30 cellular contexts compared by ENCODE assay signal in genomic region chr2:221334466-221334865, GRCh38.
DNase-seq lines count a peak whose midpoint lies in the region; ATAC-seq, FAIRE-seq and TF ChIP-seq lines count a peak whose summit lies in the region.
"Had no signal": no experiment of that assay in that cellular context is flagged by ENCODE, and none has a peak within 500 bp of the region (broad histone marks: within the 10 kb centered on the region; RNA-seq: fewer than 3 reads in every experiment).

No MANE protein-coding gene starts in this region.

- DNase-seq in NCI-H345 treated with DMSO at 0.1 percent for 48 hours (lab: John Stamatoyannopoulos, UW; ENCODE audit: unreplicated experiment) (peak; percentile 7), NCI-H345 (lab: John Stamatoyannopoulos, UW) (no peak), AG20443 (ENCODE audit: low spot score) (peak; percentile 34), SK-N-MC (ENCODE audit: low read depth, low spot score) (peak; percentile 65), nephron progenitor cell (no peak), pancreas (no peak)
- DNase-seq: 8988T; ACHN; CD4-positive, CD25-positive, alpha-beta regulatory T cell; DMS153; DND-41; H9; HFFc6; KBM-7; MG63; NCI-H1048; NCI-H1417; NCI-H1694; NCI-H2029 treated with DMSO at 0.1 percent for 48 hours; NCI-H524 treated with DMSO at 0.1 percent for 48 hours; NCI-H774; SJCRH30; SW 1271 had no signal

- intact Hi-C loops in pancreas (cut with DNase I): no loop called here

- 54 to 60% methylated on average over 5 of the region's 5 CpGs for WGBS in pancreas, 2 donors

- ATAC-seq in HG03095 (IDR thresholded peaks at IDR 0.05; ENCODE audit: unreplicated experiment): no peak
- no peak for ATAC-seq in HG03159 (IDR thresholded peaks at IDR 0.05; ENCODE audit: unreplicated experiment)
- no peak for ATAC-seq in pancreas
- ATAC-seq: GM23338, Right ventricle myocardium inferior had no signal

- H3K27ac Mint-ChIP-seq in nephron progenitor cell: peak overlapping the region; percentile 56
- H3K27ac Mint-ChIP-seq: CD4-positive, CD25-positive, alpha-beta regulatory T cell; GM23338; H9; HFFc6 had no signal

- H3K4me3 ChIP-seq in SK-N-MC (peak overlapping the region; percentile 51), pancreas (no peak overlapping the region)
- H3K4me3 ChIP-seq: BLaER1, GM23338, MG63, PC-9, SJCRH30 had no signal

- H3K36me3 Mint-ChIP-seq in nephron progenitor cell (ENCODE audit: low read depth): no peaks in the 10 kb centered on the region
- H3K36me3 Mint-ChIP-seq: CD4-positive, CD25-positive, alpha-beta regulatory T cell had no signal

- H3K27me3 Mint-ChIP-seq in nephron progenitor cell (ENCODE audit: low read depth, poor library complexity): no peaks in the 10 kb centered on the region

- no peak for FAIRE-seq in pancreas (lab: Jason Lieb, UNC)
- FAIRE-seq: GM18507 had no signal

- H3K9me3 ChIP-seq in SK-N-MC (ENCODE audit: low read depth, low read length) (0 out of 2 replicates have a peak, but pooled peaks cover 3% of the 10 kb centered on the region), pancreas (no peaks in the 10 kb centered on the region)
- H3K9me3 ChIP-seq: SJCRH30 had no signal

- H3K4me1 Mint-ChIP-seq in nephron progenitor cell: peaks cover 39% of the 10 kb centered on the region
- H3K4me1 Mint-ChIP-seq: CD4-positive, CD25-positive, alpha-beta regulatory T cell; GM23338; H9 had no signal

- no peaks in the 10 kb centered on the region for H3K27me3 ChIP-seq in pancreas
- H3K27me3 ChIP-seq: BLaER1, MG63, SJCRH30 had no signal

- TF ChIP-seq CTCF in nephron progenitor cell (IDR thresholded peaks at IDR 0.05) (no peak), pancreas (IDR thresholded peaks at IDR 0.05) (no peak)

- H3K9me3 Mint-ChIP-seq in nephron progenitor cell: peaks cover 12% of the 10 kb centered on the region
- H3K9me3 Mint-ChIP-seq: HFFc6 had no signal

- no peaks in the 10 kb centered on the region for H3K4me1 ChIP-seq in pancreas
- H3K4me1 ChIP-seq: BLaER1, SJCRH30 had no signal

- no peak overlapping the region for H3K9ac ChIP-seq in SK-N-MC (ENCODE audit: insufficient read length)
- H3K9ac ChIP-seq: BLaER1 had no signal

- H3K27ac ChIP-seq in SK-N-MC (no peak overlapping the region), pancreas (no peak overlapping the region)
- H3K27ac ChIP-seq: BLaER1, PC-9, SJCRH30 had no signal

- no peak overlapping the region for H3K4me3 Mint-ChIP-seq in nephron progenitor cell
- H3K4me3 Mint-ChIP-seq: CD4-positive, CD25-positive, alpha-beta regulatory T cell; GM23338; H9; HFFc6 had no signal

- no peaks in the 10 kb centered on the region for H3K36me3 ChIP-seq in SK-N-MC (ENCODE audit: insufficient read depth, low read length)
- H3K36me3 ChIP-seq in pancreas: no peaks in the 10 kb centered on the region
- H3K36me3 ChIP-seq: BLaER1, MG63, SJCRH30 had no signal

Comparison
In these comparisons a context has a peak if more than half of its experiments do, and no peak if none do; other contexts are left out.
1. DNase-seq: peak in NCI-H345 treated with DMSO at 0.1 percent for 48 hours (single experiment), AG20443 (single experiment) and SK-N-MC (single experiment); none in NCI-H345 (single experiment), nephron progenitor cell (single experiment) and pancreas (0 of 6).